ENCODE assay signal across 9 cellular contexts in the genomic region with DNA sequence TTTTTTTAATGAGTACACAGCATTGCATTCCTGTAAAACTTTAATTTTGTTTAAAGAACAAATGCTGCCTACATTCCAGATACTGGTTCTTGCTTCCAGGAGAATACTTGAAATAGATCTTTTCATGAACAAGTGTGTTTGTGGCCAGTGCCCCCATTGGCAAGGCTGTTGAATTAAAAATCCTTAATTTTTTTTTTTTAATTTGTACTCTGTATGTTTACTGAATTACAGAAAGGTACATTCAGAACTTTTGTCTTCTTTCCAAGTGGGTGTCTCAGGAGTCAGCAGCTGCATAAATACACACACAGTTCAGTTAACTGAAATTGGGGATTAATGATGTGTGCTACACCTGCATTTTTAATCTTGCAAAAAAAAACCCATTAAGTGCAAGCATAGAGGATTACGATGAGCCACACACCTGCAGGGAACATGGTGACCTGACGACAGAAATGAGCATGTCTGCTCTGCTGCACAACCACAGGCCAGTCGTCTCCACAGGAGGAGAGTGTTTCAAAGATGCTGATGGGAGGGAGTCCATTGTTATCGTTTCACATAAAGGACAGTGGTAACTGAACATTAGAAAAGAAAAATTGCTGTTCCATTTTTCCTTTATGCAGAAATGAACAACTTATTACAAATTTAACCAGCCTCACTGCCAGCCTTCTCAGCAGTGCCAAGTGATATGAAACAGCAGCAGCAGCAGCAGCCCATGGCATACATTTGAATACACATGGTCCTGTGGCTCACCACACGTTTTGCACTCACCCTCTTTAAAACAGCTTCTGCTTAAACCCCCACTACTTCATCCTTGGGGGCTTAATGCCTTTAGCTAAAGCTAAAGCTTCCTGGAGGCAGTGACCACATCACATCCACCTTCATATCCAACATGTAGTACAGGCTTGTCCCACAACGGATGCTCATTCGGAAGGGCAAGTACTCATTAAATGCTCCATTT.
DNase-seq lines count a peak whose midpoint lies in the region; ATAC-seq lines count a peak whose summit lies in the region.
"Had no signal": no experiment of that assay in that cellular context is flagged by ENCODE, and none has a peak within 500 bp of the region (broad histone marks: within the 10 kb centered on the region; RNA-seq: fewer than 3 reads in every experiment).

No MANE protein-coding gene starts in this region.

- H3K27ac Mint-ChIP-seq in activated CD4-positive, alpha-beta memory T cell treated with anti-CD3 and anti-CD28 coated beads, Interleukin-2, amount 10 ng/mL, durations not matched to agents 7 days and 5 days, result no peak overlapping the region
- H3K27ac Mint-ChIP-seq: activated CD4-positive, alpha-beta T cell treated with anti-CD3 and anti-CD28 coated beads, Interleukin-2, amount 10 ng/mL, durations not matched to agents 24 days and 14 days had no signal

- CTCF ChIA-PET in activated CD4-positive, alpha-beta memory T cell treated with anti-CD3 and anti-CD28 coated beads, Interleukin-2, amount 10 ng/mL, durations not matched to agents 7 days and 5 days (lab: Charles Lee), result no interaction called here

- H3K4me1 Mint-ChIP-seq in activated CD4-positive, alpha-beta memory T cell treated with anti-CD3 and anti-CD28 coated beads, Interleukin-2, amount 10 ng/mL, durations not matched to agents 7 days and 5 days, result peaks cover 20% of the 10 kb centered on the region

- no peaks in the 10 kb centered on the region for H3K27me3 Mint-ChIP-seq in activated CD4-positive, alpha-beta memory T cell treated with anti-CD3 and anti-CD28 coated beads, Interleukin-2, amount 10 ng/mL, durations not matched to agents 7 days and 5 days
- H3K27me3 Mint-ChIP-seq: activated CD4-positive, alpha-beta T cell treated with anti-CD3 and anti-CD28 coated beads, Interleukin-2, amount 10 ng/mL, durations not matched to agents 24 days and 14 days had no signal

- POLR2A ChIA-PET in activated CD4-positive, alpha-beta memory T cell treated with anti-CD3 and anti-CD28 coated beads, Interleukin-2, amount 10 ng/mL, durations not matched to agents 7 days and 5 days (lab: Charles Lee), result no interaction called here

- peak; percentile 47 for ATAC-seq in GM18868 (IDR thresholded peaks at IDR 0.05; ENCODE audit: unreplicated experiment)
- peak; percentile 69 for ATAC-seq in HG02759 (IDR thresholded peaks at IDR 0.05; ENCODE audit: unreplicated experiment)
- ATAC-seq in left lobe of liver, result peak; percentile 70

- no peak overlapping the region for H3K4me3 Mint-ChIP-seq in activated CD4-positive, alpha-beta memory T cell treated with anti-CD3 and anti-CD28 coated beads, Interleukin-2, amount 10 ng/mL, durations not matched to agents 7 days and 5 days
- H3K4me3 Mint-ChIP-seq: activated CD4-positive, alpha-beta T cell treated with anti-CD3 and anti-CD28 coated beads, Interleukin-2, amount 10 ng/mL, durations not matched to agents 24 days and 14 days had no signal

- peak; percentile 14 for DNase-seq in NCI-H128 (lab: John Stamatoyannopoulos, UW; ENCODE audit: unreplicated experiment)
- no peak for DNase-seq in left lobe of liver (ENCODE audit: low spot score)
- no peak for DNase-seq in activated CD4-positive, alpha-beta memory T cell treated with anti-CD3 and anti-CD28 coated beads, Interleukin-2, amount 10 ng/mL, durations not matched to agents 7 days and 5 days
- DNase-seq in T-helper 1 cell, result no peak
- no peak for DNase-seq in NCI-H524 treated with DMSO at 0.1 percent for 48 hours (lab: John Stamatoyannopoulos, UW)
- no peak for DNase-seq in NCI-H2227 treated with DMSO at 0.1 percent for 48 hours (lab: John Stamatoyannopoulos, UW)
- DNase-seq: activated CD4-positive, alpha-beta T cell treated with anti-CD3 and anti-CD28 coated beads, Interleukin-2, amount 10 ng/mL, durations not matched to agents 24 days and 14 days had no signal

- H3K36me3 Mint-ChIP-seq in activated CD4-positive, alpha-beta memory T cell treated with anti-CD3 and anti-CD28 coated beads, Interleukin-2, amount 10 ng/mL, durations not matched to agents 7 days and 5 days (ENCODE audit: low read depth), result no peaks in the 10 kb centered on the region

- H3K9me3 Mint-ChIP-seq in activated CD4-positive, alpha-beta memory T cell treated with anti-CD3 and anti-CD28 coated beads, Interleukin-2, amount 10 ng/mL, durations not matched to agents 7 days and 5 days, result no peaks in the 10 kb centered on the region
